15 cellular contexts compared by ENCODE assay signal in the genomic region with DNA sequence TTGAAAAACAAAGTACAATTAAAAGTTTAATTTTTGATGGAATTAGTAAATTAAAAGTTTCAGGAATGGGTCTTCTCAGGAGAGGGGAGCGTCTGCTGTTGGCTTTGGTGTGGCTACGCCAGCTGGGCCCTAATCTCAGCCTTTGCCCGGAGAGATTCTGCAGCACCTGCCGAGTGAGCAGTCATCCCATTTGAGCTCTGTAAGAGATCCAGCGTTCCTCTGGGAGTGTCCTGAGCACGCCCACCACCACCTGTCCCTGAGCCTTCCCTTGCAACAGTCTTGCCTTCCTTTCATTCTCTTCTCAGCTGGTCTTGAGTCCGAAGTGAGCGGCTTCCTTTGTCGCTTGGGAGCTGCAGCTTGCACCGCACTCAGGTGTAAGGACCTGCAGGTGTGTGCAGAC.
A peak's percentile ranks its signal among the peaks of the same experiment; 100 is the strongest.
DNase-seq lines count a peak whose midpoint lies in the region; TF ChIP-seq lines count a peak whose summit lies in the region.
"Had no signal": no experiment of that assay in that cellular context is flagged by ENCODE, and none has a peak within 500 bp of the region (broad histone marks: within the 10 kb centered on the region; RNA-seq: fewer than 3 reads in every experiment).

No MANE protein-coding gene starts in this region.

- peaks cover 3% of the 10 kb centered on the region for H3K4me1 Mint-ChIP-seq in endodermal cell
- H3K4me1 Mint-ChIP-seq: IgD-negative memory B cell, T-helper 17 cell had no signal

- no peaks in the 10 kb centered on the region for H3K36me3 ChIP-seq in endodermal cell (ENCODE audit: control insufficient read depth, insufficient read depth, low read length)

- H3K4me3 ChIP-seq in endodermal cell (ENCODE audit: low read length) = no peak overlapping the region

- H3K9me3 Mint-ChIP-seq in endodermal cell = no peaks in the 10 kb centered on the region
- H3K9me3 Mint-ChIP-seq: CD4-positive, alpha-beta T cell had no signal

- no peak overlapping the region for H3K27ac Mint-ChIP-seq in endodermal cell
- H3K27ac Mint-ChIP-seq: CD4-positive, alpha-beta T cell; IgD-negative memory B cell; T-helper 17 cell had no signal

- no peaks in the 10 kb centered on the region for H3K9me3 ChIP-seq in endodermal cell (ENCODE audit: control insufficient read depth, low read length)
- H3K9me3 ChIP-seq: Caco-2 had no signal

- H3K4me1 ChIP-seq in endodermal cell (ENCODE audit: control insufficient read depth, insufficient read depth, low read length) = no peaks in the 10 kb centered on the region
- H3K4me1 ChIP-seq: Caco-2 had no signal

- H3K36me3 Mint-ChIP-seq in endodermal cell (ENCODE audit: low read depth) = no peaks in the 10 kb centered on the region
- H3K36me3 Mint-ChIP-seq: IgD-negative memory B cell had no signal

- peak; percentile 58 for DNase-seq in D341Med (ENCODE audit: low spot score)
- peak; percentile 53 for DNase-seq in DMS79 treated with DMSO at 0.1 percent for 48 hours (lab: John Stamatoyannopoulos, UW)
- peak; percentile 90 for DNase-seq in NCI-H2171 treated with DMSO at 0.1 percent for 48 hours (lab: John Stamatoyannopoulos, UW)
- peak; percentile 38 for DNase-seq in endodermal cell
- DNase-seq in superior temporal gyrus (ENCODE audit: extremely low spot score) = no peak
- no peak for DNase-seq in NCI-H774 (lab: John Stamatoyannopoulos, UW)
- no peak for DNase-seq in NOMO-1 (lab: John Stamatoyannopoulos, UW; ENCODE audit: unreplicated experiment in 2 of 2)
- DNase-seq: Caco-2; CD4-positive, alpha-beta T cell; NCI-H1105; NCI-H1930; SHP77; SW 1271; T-helper 17 cell had no signal

- H3K27me3 ChIP-seq in endodermal cell (ENCODE audit: control insufficient read depth, insufficient read depth, low read length, poor library complexity, severe bottlenecking) = no peaks in the 10 kb centered on the region

- H3K27ac ChIP-seq in endodermal cell (ENCODE audit: low read depth, low read length) = no peak overlapping the region

- WGBS in endodermal cell (ENCODE audit: insufficient coverage in 1 of 2, insufficient read length in 1 of 2), 2 experiments = 89 to 93% methylated on average over 9 to 10 of the region's 10 CpGs

- no peak overlapping the region for H3K9ac ChIP-seq in endodermal cell (ENCODE audit: extremely low read depth, low read length, poor library complexity, severe bottlenecking)

- H3K4me3 Mint-ChIP-seq in endodermal cell = no peak overlapping the region
- H3K4me3 Mint-ChIP-seq: CD4-positive, alpha-beta T cell; IgD-negative memory B cell; T-helper 17 cell had no signal

- H3K27me3 Mint-ChIP-seq in endodermal cell (ENCODE audit: insufficient read depth) = no peaks in the 10 kb centered on the region
- H3K27me3 Mint-ChIP-seq: IgD-negative memory B cell had no signal

- no peak for TF ChIP-seq CTCF in endodermal cell (conservative IDR thresholded peaks at IDR 0.05)

Comparison
In these comparisons a context has a peak if more than half of its experiments do, and no peak if none do; other contexts are left out.
1. DNase-seq: peak in D341Med (single experiment), DMS79 treated with DMSO at 0.1 percent for 48 hours (single experiment), NCI-H2171 treated with DMSO at 0.1 percent for 48 hours (single experiment) and endodermal cell (single experiment); none in superior temporal gyrus (single experiment), NCI-H774 (single experiment) and NOMO-1 (0 of 2).